In genomic region chr1:91546876-91547275, GRCh38 we compare ENCODE assay signal across 18 cellular contexts. TPM values are rescaled to one million over a fixed set of nuclear protein-coding genes. Genes with fewer than 3 reads are reported as not detected.
A peak's percentile ranks its signal among the peaks of the same experiment; 100 is the strongest.
DNase-seq lines count a peak whose midpoint lies in the region; ATAC-seq and TF ChIP-seq lines count a peak whose summit lies in the region.
"Had no signal": no experiment of that assay in that cellular context is flagged by ENCODE, and none has a peak within 500 bp of the region (broad histone marks: within the 10 kb centered on the region; RNA-seq: fewer than 3 reads in every experiment).

No MANE protein-coding gene starts in this region.

- H3K36me3 ChIP-seq in osteoblast (ENCODE audit: insufficient read depth, low read length) = no peaks in the 10 kb centered on the region
- H3K36me3 ChIP-seq: gastroesophageal sphincter had no signal

- no peaks in the 10 kb centered on the region for H3K27me3 ChIP-seq in foreskin keratinocyte
- no peaks in the 10 kb centered on the region for H3K27me3 ChIP-seq in osteoblast (ENCODE audit: insufficient read depth, low read length)
- H3K27me3 ChIP-seq: gastroesophageal sphincter had no signal

- H3K27ac ChIP-seq in foreskin keratinocyte (no peak overlapping the region), osteoblast (ENCODE audit: low read depth, low read length) (no peak overlapping the region)
- H3K27ac ChIP-seq: gastroesophageal sphincter had no signal

- H3K27me3 Mint-ChIP-seq in CD14-positive monocyte (ENCODE audit: low read depth in 3 of 3) = peaks cover 6 to 13% (median 12%) of the 10 kb centered on the region in 3 donors
- H3K27me3 Mint-ChIP-seq in activated naive CD8-positive, alpha-beta T cell treated with anti-CD3 and anti-CD28 coated beads, Interleukin-2, amount 50 U/mL, for 24 hours = no peaks in the 10 kb centered on the region

- H3K9me3 ChIP-seq in osteoblast (ENCODE audit: low read depth, low read length) = no peaks in the 10 kb centered on the region
- H3K9me3 ChIP-seq: gastroesophageal sphincter had no signal

- H3K36me3 Mint-ChIP-seq in CD14-positive monocyte = no peaks in the 10 kb centered on the region
- peaks cover 1% of the 10 kb centered on the region for H3K36me3 Mint-ChIP-seq in activated naive CD8-positive, alpha-beta T cell treated with anti-CD3 and anti-CD28 coated beads, Interleukin-2, amount 50 U/mL, for 24 hours (ENCODE audit: low read depth)

- TF ChIP-seq EP300 in Ishikawa (IDR thresholded peaks at IDR 0.05; ENCODE audit: borderline replicate concordance) = no peak

- no peaks in the 10 kb centered on the region for H4K20me1 ChIP-seq in osteoblast (ENCODE audit: insufficient read depth, low read length)

- no peak overlapping the region for H3K27ac Mint-ChIP-seq in CD14-positive monocyte
- H3K27ac Mint-ChIP-seq in activated naive CD8-positive, alpha-beta T cell treated with anti-CD3 and anti-CD28 coated beads, Interleukin-2, amount 50 U/mL, for 24 hours = no peak overlapping the region
- H3K27ac Mint-ChIP-seq: activated B cell treated with CpG ODN at 0.5 μM for 24 hours; activated naive CD8-positive, alpha-beta T cell treated with anti-CD3 and anti-CD28 coated beads, Interleukin-2, amount 10 ng/mL, durations not matched to agents 7 days and 5 days had no signal

- H3K79me2 ChIP-seq in osteoblast (ENCODE audit: insufficient read depth, low read length) = no peaks in the 10 kb centered on the region

- no peak overlapping the region for H3K4me3 ChIP-seq in osteoblast (ENCODE audit: insufficient read depth, low read length)
- H3K4me3 ChIP-seq: gastroesophageal sphincter, skin epidermis had no signal

- no peak for TF ChIP-seq CTCF in CD14-positive monocyte (IDR thresholded peaks at IDR 0.05)
- TF ChIP-seq CTCF in foreskin keratinocyte (conservative IDR thresholded peaks at IDR 0.05) = peak; percentile 50
- TF ChIP-seq CTCF in osteoblast (IDR thresholded peaks at IDR 0.05; ENCODE audit: extremely low read depth, low read depth, low read length) = no peak

- peaks cover 6% of the 10 kb centered on the region for H3K4me1 Mint-ChIP-seq in CD14-positive monocyte
- H3K4me1 Mint-ChIP-seq in activated naive CD8-positive, alpha-beta T cell treated with anti-CD3 and anti-CD28 coated beads, Interleukin-2, amount 50 U/mL, for 24 hours = peaks cover 52% of the 10 kb centered on the region

- no peak for DNase-seq in CD14-positive monocyte (ENCODE audit: low spot score)
- DNase-seq in foreskin keratinocyte = no peak
- DNase-seq in osteoblast (ENCODE audit: insufficient read length, low spot score, missing footprints) = peak; percentile 52
- no peak for DNase-seq in activated naive CD8-positive, alpha-beta T cell treated with anti-CD3 and anti-CD28 coated beads, Interleukin-2, amount 50 U/mL, for 24 hours
- DNase-seq in left colon = no peak
- DNase-seq: activated B cell treated with CpG ODN at 0.5 μM for 24 hours; activated naive CD8-positive, alpha-beta T cell treated with anti-CD3 and anti-CD28 coated beads, Interleukin-2, amount 10 ng/mL, durations not matched to agents 7 days and 5 days; COR-L47; GDM1; NCI-H187; NCI-H524 treated with DMSO at 0.1 percent for 48 hours; occipital lobe; stimulated activated naive CD4-positive, alpha-beta T cell had no signal

- ATAC-seq in foreskin keratinocyte = no peak
- ATAC-seq in activated naive CD8-positive, alpha-beta T cell treated with anti-CD3 and anti-CD28 coated beads, Interleukin-2, amount 50 U/mL, for 24 hours = no peak
- no peak for ATAC-seq in HG03571 (IDR thresholded peaks at IDR 0.05; ENCODE audit: unreplicated experiment)
- ATAC-seq in left colon = no peak
- ATAC-seq: gastroesophageal sphincter, Panc1 had no signal

- intact Hi-C loops in CD14-positive monocyte (cut with micrococcal nuclease) = no loop called here
- intact Hi-C loops in left colon (cut with DNase I, micrococcal nuclease) = no loop called here

- peak; percentile 55 for TF ChIP-seq RAD21 in Ishikawa (IDR thresholded peaks at IDR 0.05; ENCODE audit: low read depth)

- H3K4me1 ChIP-seq in foreskin keratinocyte (no peaks in the 10 kb centered on the region), osteoblast (ENCODE audit: insufficient read depth, low read length) (no peaks in the 10 kb centered on the region)

- H2AFZ ChIP-seq in osteoblast (ENCODE audit: low read length) = no peak overlapping the region

- no peak overlapping the region for H3K4me2 ChIP-seq in osteoblast (ENCODE audit: insufficient read depth, low read length)

- peak overlapping the region; percentile 24 to 49 for H3K4me3 Mint-ChIP-seq in CD14-positive monocyte
- no peak overlapping the region for H3K4me3 Mint-ChIP-seq in activated naive CD8-positive, alpha-beta T cell treated with anti-CD3 and anti-CD28 coated beads, Interleukin-2, amount 50 U/mL, for 24 hours
- H3K4me3 Mint-ChIP-seq: activated B cell treated with CpG ODN at 0.5 μM for 24 hours; activated naive CD8-positive, alpha-beta T cell treated with anti-CD3 and anti-CD28 coated beads, Interleukin-2, amount 10 ng/mL, durations not matched to agents 7 days and 5 days had no signal

- H3K9me3 Mint-ChIP-seq in CD14-positive monocyte = peaks cover 0 to 14% (median 2%) of the 10 kb centered on the region in 7 donors
- H3K9me3 Mint-ChIP-seq in activated naive CD8-positive, alpha-beta T cell treated with anti-CD3 and anti-CD28 coated beads, Interleukin-2, amount 50 U/mL, for 24 hours = peaks cover 3% of the 10 kb centered on the region
- H3K9me3 Mint-ChIP-seq: activated B cell treated with CpG ODN at 0.5 μM for 24 hours had no signal

TF ChIP-seq in Ishikawa, 13 proteins besides CTCF, POLR2A, EP300 and RAD21:
- TF ChIP-seq TCF12 (IDR thresholded peaks at IDR 0.05; ENCODE audit: low read depth) = no peak
- TF ChIP-seq USF1 (IDR thresholded peaks at IDR 0.05) = no peak
- no peak for TF ChIP-seq FOXM1 (IDR thresholded peaks at IDR 0.05; ENCODE audit: borderline replicate concordance, low read depth)
- no peak for TF ChIP-seq NFIC (IDR thresholded peaks at IDR 0.05)
- TF ChIP-seq YY1 (IDR thresholded peaks at IDR 0.05; ENCODE audit: low read depth) = no peak
- no peak for TF ChIP-seq TAF1 (IDR thresholded peaks at IDR 0.05; ENCODE audit: low read depth)
- TF ChIP-seq MAX (IDR thresholded peaks at IDR 0.05) = no peak
- no peak for TF ChIP-seq EGR1 (IDR thresholded peaks at IDR 0.05)
- TF ChIP-seq REST (IDR thresholded peaks at IDR 0.05; ENCODE audit: low read depth) = no peak
- no peak for TF ChIP-seq ZBTB7A (IDR thresholded peaks at IDR 0.05; ENCODE audit: low read depth)
- TF ChIP-seq TEAD4 (IDR thresholded peaks at IDR 0.05) = no peak
- no peak for TF ChIP-seq CEBPB (IDR thresholded peaks at IDR 0.05)
- no peak for TF ChIP-seq CREB1 (IDR thresholded peaks at IDR 0.05; ENCODE audit: low read depth)

RNA-seq across cellular contexts. Expression of gene CDC7, which starts 46.2 kb away (rescaled TPM):
- 1 to 10 TPM; 1.5 TPM for polyA plus RNA-seq in CD14-positive monocyte
- 11.7 and 12.7 TPM in 2 replicates for total RNA-seq in foreskin keratinocyte
- 4.5 and 6.6 TPM in 2 replicates for polyA plus RNA-seq in foreskin keratinocyte
- 2.9 and 3.3 TPM in 2 replicates for total RNA-seq in osteoblast
- total RNA-seq in left colon = 1 to 10 TPM; 1.1 to 3.8 TPM
